ENCODE assay signal across 2 cellular contexts in the genomic region with DNA sequence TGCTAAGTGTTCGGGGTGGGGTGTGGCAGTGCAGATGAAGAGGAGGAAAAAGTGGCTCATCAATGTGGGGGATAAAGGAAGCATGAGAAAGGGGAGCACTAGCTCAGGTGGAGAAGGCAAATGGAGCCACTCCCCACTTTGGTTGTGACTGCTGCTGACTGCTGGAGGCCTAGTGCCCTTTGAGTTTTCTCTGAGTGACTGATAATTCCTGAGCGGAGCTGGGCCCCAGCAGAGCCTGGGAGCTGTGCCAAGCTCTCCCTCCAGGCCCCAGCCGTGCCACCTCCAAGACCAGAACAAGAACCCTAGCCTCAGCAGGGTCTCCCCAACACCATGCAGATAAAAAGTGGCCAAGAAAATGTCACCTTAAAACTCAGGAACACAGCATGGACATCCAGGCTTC.
TF ChIP-seq lines count a peak whose summit lies in the region.

No MANE protein-coding gene starts in this region.

TF ChIP-seq in HEK293, 187 proteins besides CTCF, POLR2A, EP300 and RAD21:
- TF ChIP-seq ZNF600 (tag by site-specific recombination; IDR thresholded peaks at IDR 0.05) (0 out of 2 replicates have a peak, but pooled peaks have one; percentile 17), KLF10 (tag by site-specific recombination; IDR thresholded peaks at IDR 0.05) (no peak), ZNF768 (tag by site-specific recombination; IDR thresholded peaks at IDR 0.05) (no peak), ZNF184 (tag by site-specific recombination; IDR thresholded peaks at IDR 0.05) (no peak), KLF9 (tag by site-specific recombination; IDR thresholded peaks at IDR 0.05; ENCODE audit: low read depth) (no peak), ZFP69B (tag by site-specific recombination; IDR thresholded peaks at IDR 0.05) (peak; percentile 72; the same call in 1 of the 2 replicates), KLF17 (tag by site-specific recombination; IDR thresholded peaks at IDR 0.05) (no peak), ZIC2 (tag by site-specific recombination; IDR thresholded peaks at IDR 0.05) (peak; percentile 64), ZNF223 (tag by site-specific recombination; IDR thresholded peaks at IDR 0.05) (no peak), ZNF792 (tag by site-specific recombination; IDR thresholded peaks at IDR 0.05) (no peak), ZNF530 (tag by site-specific recombination; IDR thresholded peaks at IDR 0.05; ENCODE audit: low read depth) (no peak), ZNF248 (tag by site-specific recombination; IDR thresholded peaks at IDR 0.05) (no peak), ZEB2 (tag by site-specific recombination; IDR thresholded peaks at IDR 0.05) (no peak), BCL11A (tag by site-specific recombination; IDR thresholded peaks at IDR 0.05; ENCODE audit: low read depth) (no peak), ZNF391 (tag by site-specific recombination; IDR thresholded peaks at IDR 0.05; ENCODE audit: borderline replicate concordance, low read depth) (no peak), GLIS1 (tag by site-specific recombination; IDR thresholded peaks at IDR 0.05) (peak; percentile 90), ZNF549 (tag by site-specific recombination; IDR thresholded peaks at IDR 0.05) (no peak), ZNF510 (tag by site-specific recombination; IDR thresholded peaks at IDR 0.05; ENCODE audit: insufficient replicate concordance) (no peak)
- TF ChIP-seq, protein P1, sequence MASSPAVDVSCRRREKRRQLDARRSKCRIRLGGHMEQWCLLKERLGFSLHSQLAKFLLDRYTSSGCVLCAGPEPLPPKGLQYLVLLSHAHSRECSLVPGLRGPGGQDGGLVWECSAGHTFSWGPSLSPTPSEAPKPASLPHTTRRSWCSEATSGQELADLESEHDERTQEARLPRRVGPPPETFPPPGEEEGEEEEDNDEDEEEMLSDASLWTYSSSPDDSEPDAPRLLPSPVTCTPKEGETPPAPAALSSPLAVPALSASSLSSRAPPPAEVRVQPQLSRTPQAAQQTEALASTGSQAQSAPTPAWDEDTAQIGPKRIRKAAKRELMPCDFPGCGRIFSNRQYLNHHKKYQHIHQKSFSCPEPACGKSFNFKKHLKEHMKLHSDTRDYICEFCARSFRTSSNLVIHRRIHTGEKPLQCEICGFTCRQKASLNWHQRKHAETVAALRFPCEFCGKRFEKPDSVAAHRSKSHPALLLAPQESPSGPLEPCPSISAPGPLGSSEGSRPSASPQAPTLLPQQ (tag by site-specific recombination; IDR thresholded peaks at IDR 0.05), result peak; percentile 94
TF ChIP-seq in HEK293: peak in this region for 5.

TF ChIP-seq in GM12878, 131 proteins besides CTCF, POLR2A, EP300 and RAD21:
- TF ChIP-seq PAX5 (IDR thresholded peaks at IDR 0.05; ENCODE audit: borderline replicate concordance, low read depth, low read length) (no peak), TAF1 (IDR thresholded peaks at IDR 0.05; ENCODE audit: borderline replicate concordance, low read depth, low read length) (no peak), BCLAF1 (IDR thresholded peaks at IDR 0.05) (no peak), SPI1 (IDR thresholded peaks at IDR 0.05; ENCODE audit: borderline replicate concordance, insufficient read depth, low read depth, low read length) (no peak), NFYA (IDR thresholded peaks at IDR 0.05; ENCODE audit: borderline replicate concordance, low read depth, low read length) (no peak), YY1 (IDR thresholded peaks at IDR 0.05; ENCODE audit: low read depth, low read length) (no peak), HDAC6 (IDR thresholded peaks at IDR 0.05; ENCODE audit: unreplicated experiment) (no peak), ZNF217 (IDR thresholded peaks at IDR 0.05) (no peak), FOXK2 (IDR thresholded peaks at IDR 0.05) (no peak), NBN (IDR thresholded peaks at IDR 0.05) (no peak), SIN3A (IDR thresholded peaks at IDR 0.05; ENCODE audit: low read depth, low read length) (no peak), GATAD2B (conservative IDR thresholded peaks at IDR 0.05; ENCODE audit: low read depth) (no peak), ZSCAN29 (IDR thresholded peaks at IDR 0.05) (no peak), CHD4 (IDR thresholded peaks at IDR 0.05) (no peak), PKNOX1 (IDR thresholded peaks at IDR 0.05) (no peak), RAD51 (IDR thresholded peaks at IDR 0.05) (no peak)
- TF ChIP-seq, protein P2, sequence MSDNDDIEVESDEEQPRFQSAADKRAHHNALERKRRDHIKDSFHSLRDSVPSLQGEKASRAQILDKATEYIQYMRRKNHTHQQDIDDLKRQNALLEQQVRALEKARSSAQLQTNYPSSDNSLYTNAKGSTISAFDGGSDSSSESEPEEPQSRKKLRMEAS (IDR thresholded peaks at IDR 0.05; ENCODE audit: low read depth, low read length), result no peak
